In the genomic region with DNA sequence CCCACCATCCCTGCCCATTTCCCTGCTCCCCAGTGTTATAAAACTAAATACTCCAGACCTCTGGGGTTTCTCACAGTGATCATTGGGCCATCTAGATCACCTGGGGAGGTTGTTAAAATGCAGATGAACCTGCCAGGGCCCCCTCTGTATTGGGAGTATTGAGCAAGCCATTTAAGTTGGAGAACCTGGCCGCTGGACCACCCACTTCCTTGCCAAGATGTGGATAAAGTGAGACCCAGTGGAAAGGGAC, we compare ENCODE assay signal across 8 cellular contexts. TPM values are rescaled to one million over a fixed set of nuclear protein-coding genes. Genes with fewer than 3 reads are reported as not detected.
DNase-seq lines count a peak whose midpoint lies in the region; ATAC-seq and TF ChIP-seq lines count a peak whose summit lies in the region.

No MANE protein-coding gene starts in this region.

- no peak overlapping the region for H2AFZ ChIP-seq in fibroblast of lung (ENCODE audit: low read length)
- no peak overlapping the region for H2AFZ ChIP-seq in parathyroid adenoma

- H3K27ac Mint-ChIP-seq in CD8-positive, alpha-beta T cell: no peak overlapping the region

- H3K36me3 ChIP-seq in CD8-positive, alpha-beta T cell (ENCODE audit: insufficient read depth, low read length): no peaks in the 10 kb centered on the region
- H3K36me3 ChIP-seq in SJSA1 (peaks cover 28% of the 10 kb centered on the region), fibroblast of lung (ENCODE audit: control insufficient read depth, insufficient read depth, low read length) (no peaks in the 10 kb centered on the region), parathyroid adenoma (ENCODE audit: control insufficient read depth, insufficient read depth, low read length) (no peaks in the 10 kb centered on the region)

- H3K27me3 Mint-ChIP-seq in CD8-positive, alpha-beta T cell (ENCODE audit: low read depth): peaks cover 45% of the 10 kb centered on the region

- DNase-seq in CD8-positive, alpha-beta T cell: no peak
- DNase-seq in SJSA1 (ENCODE audit: low read depth in 1 of 2, low spot score in 2 of 2) (no peak), fibroblast of lung (ENCODE audit: low read depth in 2 of 2) (no peak), CD1c-positive myeloid dendritic cell (ENCODE audit: extremely low spot score) (no peak)
- DNase-seq in effector CD4-positive, alpha-beta T cell: no peak

- no peaks in the 10 kb centered on the region for H4K20me1 ChIP-seq in fibroblast of lung (ENCODE audit: control insufficient read depth, extremely low read depth, insufficient read depth, low read length)

- no peaks in the 10 kb centered on the region for H3K9me3 ChIP-seq in CD8-positive, alpha-beta T cell (ENCODE audit: low read length)
- no peaks in the 10 kb centered on the region; the same call in 1 of the 2 replicates for H3K9me3 ChIP-seq in SJSA1 (replicated peaks)
- H3K9me3 ChIP-seq in fibroblast of lung (ENCODE audit: control insufficient read depth, insufficient read depth, low read depth, low read length): no peaks in the 10 kb centered on the region
- H3K9me3 ChIP-seq in parathyroid adenoma (ENCODE audit: control insufficient read depth, low read length): no peaks in the 10 kb centered on the region

- peaks cover 26% of the 10 kb centered on the region for H3K4me1 Mint-ChIP-seq in CD8-positive, alpha-beta T cell (ENCODE audit: low read depth)

- peak overlapping the region; percentile 93 for H3K4me3 Mint-ChIP-seq in CD8-positive, alpha-beta T cell

- H3K79me2 ChIP-seq in fibroblast of lung (ENCODE audit: control insufficient read depth, insufficient read depth, low read length): peaks cover 20% of the 10 kb centered on the region
- H3K79me2 ChIP-seq in parathyroid adenoma: no peaks in the 10 kb centered on the region

- H3K27ac ChIP-seq in CD8-positive, alpha-beta T cell (ENCODE audit: low read depth, low read length): no peak overlapping the region
- H3K27ac ChIP-seq in SJSA1 (peak overlapping the region; percentile 99), fibroblast of lung (ENCODE audit: insufficient read depth, low read length) (peak overlapping the region; percentile 98), parathyroid adenoma (peak overlapping the region; percentile 47)

- peaks cover 5% of the 10 kb centered on the region for H3K27me3 ChIP-seq in CD8-positive, alpha-beta T cell (ENCODE audit: insufficient read depth, low read length)
- no peaks in the 10 kb centered on the region for H3K27me3 ChIP-seq in SJSA1 (replicated peaks)
- H3K27me3 ChIP-seq in fibroblast of lung (ENCODE audit: control insufficient read depth, insufficient read depth, low read length): no peaks in the 10 kb centered on the region
- no peaks in the 10 kb centered on the region for H3K27me3 ChIP-seq in parathyroid adenoma (ENCODE audit: control insufficient read depth, insufficient read depth, low read length)

- CTCF ChIA-PET in CD8-positive, alpha-beta T cell (lab: Charles Lee): interaction anchor here (9.2 to 12.5 kb wide), 2 partner anchors 34 to 49 kb away, joined by 410 to 427 read pairs; no protein-coding TSS in a partner anchor

- no peaks in the 10 kb centered on the region for H3K9me3 Mint-ChIP-seq in CD8-positive, alpha-beta T cell

- intact Hi-C loops in CD8-positive, alpha-beta T cell (cut with DNase I, micrococcal nuclease): no loop called here

- TF ChIP-seq CTCF in CD8-positive, alpha-beta T cell (IDR thresholded peaks at IDR 0.05): no peak
- TF ChIP-seq CTCF in fibroblast of lung (conservative IDR thresholded peaks at IDR 0.05 in 1 of 2, IDR thresholded peaks at IDR 0.05 in 1 of 2; ENCODE audit: low read depth in 1 of 2, low read length in 2 of 2) (no peak), parathyroid adenoma (IDR thresholded peaks at IDR 0.05) (no peak)

- no peak for ATAC-seq in CD8-positive, alpha-beta T cell
- ATAC-seq in HG03097 (IDR thresholded peaks at IDR 0.05; ENCODE audit: low FRiP score, unreplicated experiment): no peak
- ATAC-seq in HG02885 (IDR thresholded peaks at IDR 0.05; ENCODE audit: poor library complexity, unreplicated experiment): no peak

- H3K4me3 ChIP-seq in CD8-positive, alpha-beta T cell (ENCODE audit: low read depth, low read length): no peak overlapping the region
- H3K4me3 ChIP-seq in SJSA1 (peak overlapping the region; percentile 69), fibroblast of lung (replicated peaks in 1 of 4; ENCODE audit: control extremely low read depth in 1 of 4, insufficient read depth in 1 of 4, low read depth in 3 of 4, low read length in 4 of 4) (peak overlapping the region; percentile 79 to 98 (median 87)), parathyroid adenoma (ENCODE audit: low read depth, low read length) (peak overlapping the region; percentile 68)

- H3K9ac ChIP-seq in fibroblast of lung (ENCODE audit: insufficient read depth, low read length): peak overlapping the region; percentile 98
- peak overlapping the region; percentile 43 for H3K9ac ChIP-seq in parathyroid adenoma

- peaks cover 3% of the 10 kb centered on the region for H3K36me3 Mint-ChIP-seq in CD8-positive, alpha-beta T cell

- H3K4me2 ChIP-seq in fibroblast of lung (ENCODE audit: extremely low read depth, insufficient read depth, low read length): peak overlapping the region; percentile 82
- no peak overlapping the region for H3K4me2 ChIP-seq in parathyroid adenoma (ENCODE audit: low read length)

- H3K4me1 ChIP-seq in CD8-positive, alpha-beta T cell (ENCODE audit: insufficient read depth, low read length): peaks cover 24% of the 10 kb centered on the region
- H3K4me1 ChIP-seq in SJSA1 (replicated peaks): peaks cover 64% of the 10 kb centered on the region
- H3K4me1 ChIP-seq in fibroblast of lung (ENCODE audit: control insufficient read depth, extremely low read depth, insufficient read depth, low read length): peaks cover 26% of the 10 kb centered on the region
- peaks cover 7% of the 10 kb centered on the region for H3K4me1 ChIP-seq in parathyroid adenoma

- POLR2A ChIA-PET in CD8-positive, alpha-beta T cell (lab: Charles Lee): no interaction called here

RNA-seq across cellular contexts. Expression of gene ID1, which starts 1.5 kb away (rescaled TPM):
- 10 to 100 TPM in 1 of 2 experiments, 1 to 10 TPM in 1; 8.1 to 11.0 TPM for total RNA-seq in CD8-positive, alpha-beta T cell
- 700 and 729 TPM in 2 replicates for total RNA-seq in SJSA1 (2014; rRNA removed; shearing (Covaris generic))
- total RNA-seq in fibroblast of lung: 27.4 and 31.1 TPM in 2 replicates
- 14.5 and 62.4 TPM in 2 replicates for polyA plus RNA-seq in fibroblast of lung
- polyA plus RNA-seq in fibroblast of lung (2012): 14.5 and 72.5 TPM in 2 replicates
- 4.3 and 12.7 TPM in 2 replicates for polyA minus RNA-seq in fibroblast of lung (ENCODE audit: low replicate concordance)

RNA-seq across cellular contexts. Expression of gene COX4I2, which starts 31.1 kb away (rescaled TPM):
- not detected for total RNA-seq in CD8-positive, alpha-beta T cell
- not detected in 2 replicates for total RNA-seq in SJSA1 (2014; rRNA removed; shearing (Covaris generic))
- total RNA-seq in fibroblast of lung: not detected in 2 replicates
- polyA plus RNA-seq in fibroblast of lung: not detected in 2 replicates
- polyA plus RNA-seq in fibroblast of lung (2012): not detected in 2 replicates
- not detected in 2 replicates for polyA minus RNA-seq in fibroblast of lung (ENCODE audit: low replicate concordance)

Comparison
In these comparisons a context has a peak if more than half of its experiments do, and no peak if none do; other contexts are left out.
1. RNA of gene ID1, which starts 1.5 kb away (total RNA-seq): 700 to 729 TPM in SJSA1; 27.4 to 31.1 TPM in fibroblast of lung and 8.1 to 11.0 TPM in CD8-positive, alpha-beta T cell; every median in the first group is over 10 times any median in the second.